In the genomic region with DNA sequence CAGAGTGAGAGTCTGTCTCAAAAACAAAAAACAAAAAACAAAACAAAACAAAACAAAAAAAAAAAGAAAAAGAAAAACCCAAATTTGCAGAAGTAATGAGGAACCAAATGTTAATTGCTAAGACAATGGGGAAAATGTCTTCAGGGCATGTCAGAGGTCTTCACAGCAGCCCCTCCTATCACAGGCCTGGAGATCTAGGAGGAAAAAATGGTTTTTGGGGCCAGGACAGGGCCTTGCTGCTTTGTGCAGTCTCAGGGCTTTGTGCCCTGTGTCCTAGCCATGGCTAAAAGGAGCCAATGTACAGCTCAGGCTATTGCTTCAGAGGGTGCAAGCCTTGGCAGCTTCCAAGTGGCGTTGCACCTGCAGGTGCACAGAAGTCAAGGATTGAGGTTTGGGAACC, we compare ENCODE assay signal across 4 cellular contexts. TPM values are rescaled to one million over a fixed set of nuclear protein-coding genes. Genes with fewer than 3 reads are reported as not detected.
"Had no signal": no experiment of that assay in that cellular context is flagged by ENCODE, and none has a peak within 500 bp of the region (broad histone marks: within the 10 kb centered on the region; RNA-seq: fewer than 3 reads in every experiment).

No MANE protein-coding gene starts in this region.

RNA-seq across cellular contexts. Expression of a gene that starts 9.1 kb away (rescaled TPM):
- total RNA-seq: activated B cell treated with CpG ODN at 0.5 μM for 24 hours; activated CD8-positive, alpha-beta memory T cell treated with anti-CD3 and anti-CD28 coated beads for 36 hours; activated CD8-positive, alpha-beta T cell treated with anti-CD3 and anti-CD28 coated beads for 36 hours; WTC11 had no signal
